15 cellular contexts compared by ENCODE assay signal in the genomic region with DNA sequence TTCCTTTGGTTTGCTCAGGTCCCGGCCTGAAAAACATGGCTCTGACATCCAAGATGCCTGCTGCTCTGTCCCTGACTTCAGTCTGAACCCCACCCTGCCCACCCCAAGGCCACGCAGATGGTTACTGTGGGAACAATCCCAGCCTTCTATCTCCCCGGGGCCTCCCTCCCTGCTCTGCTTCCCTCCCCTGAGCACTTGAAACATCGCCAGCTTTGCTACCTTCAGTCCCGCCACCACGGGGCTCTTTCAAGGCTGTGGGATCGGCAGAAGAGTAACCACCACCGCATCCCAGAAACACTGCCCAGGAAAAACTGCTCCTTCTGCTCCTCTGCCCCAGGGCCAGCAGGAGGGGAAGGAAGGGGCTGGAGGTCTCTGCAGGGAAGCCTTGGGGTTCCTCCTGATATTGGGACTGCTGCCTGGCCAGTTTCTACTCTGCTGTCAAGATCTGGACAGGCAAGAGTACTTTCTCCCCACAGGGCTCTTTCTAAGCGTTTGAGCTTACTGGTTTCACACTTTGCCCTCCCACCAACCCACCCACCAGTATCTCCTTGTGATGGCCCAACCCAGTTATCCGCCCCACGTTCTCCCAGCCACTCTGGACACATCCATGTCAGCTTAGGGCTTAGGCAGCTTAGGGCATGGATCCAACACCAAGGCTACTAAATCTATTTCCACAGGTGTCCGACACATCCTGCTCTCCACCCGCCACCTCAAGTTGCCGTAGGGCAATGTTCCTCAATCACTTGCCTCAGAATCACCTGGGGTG. TPM values are rescaled to one million over a fixed set of nuclear protein-coding genes. Genes with fewer than 3 reads are reported as not detected.
DNase-seq lines count a peak whose midpoint lies in the region; ATAC-seq and TF ChIP-seq lines count a peak whose summit lies in the region.
"Had no signal": no experiment of that assay in that cellular context is flagged by ENCODE, and none has a peak within 500 bp of the region (broad histone marks: within the 10 kb centered on the region; RNA-seq: fewer than 3 reads in every experiment).

No MANE protein-coding gene starts in this region.

- peak; percentile 1 for ATAC-seq in left lobe of liver
- ATAC-seq: GM12878 had no signal

- TF ChIP-seq CTCF in WERI-Rb-1 (IDR thresholded peaks at IDR 0.05; ENCODE audit: low read depth, low read length) (no peak), osteoblast (IDR thresholded peaks at IDR 0.05; ENCODE audit: extremely low read depth, low read depth, low read length) (no peak)

- H3K4me3 ChIP-seq in WERI-Rb-1 (ENCODE audit: low read depth, low read length) (no peak overlapping the region), osteoblast (ENCODE audit: insufficient read depth, low read length) (no peak overlapping the region)
- H3K4me3 ChIP-seq: GM12878 had no signal

- H3K27ac ChIP-seq in WERI-Rb-1: no peak overlapping the region
- H3K27ac ChIP-seq in osteoblast (ENCODE audit: low read depth, low read length): no peak overlapping the region
- H3K27ac ChIP-seq: C4-2B had no signal

- H3K36me3 ChIP-seq in WERI-Rb-1: peaks cover 48% of the 10 kb centered on the region
- no peaks in the 10 kb centered on the region for H3K36me3 ChIP-seq in osteoblast (ENCODE audit: insufficient read depth, low read length)

- H3K27me3 ChIP-seq in WERI-Rb-1 (ENCODE audit: insufficient read depth, low read depth, severe bottlenecking) (no peaks in the 10 kb centered on the region), osteoblast (ENCODE audit: insufficient read depth, low read length) (peaks cover 29% of the 10 kb centered on the region)

- H2AFZ ChIP-seq in osteoblast (ENCODE audit: low read length): no peak overlapping the region

- H3K79me2 ChIP-seq in osteoblast (ENCODE audit: insufficient read depth, low read length): no peaks in the 10 kb centered on the region

- H3K4me2 ChIP-seq in osteoblast (ENCODE audit: insufficient read depth, low read length): no peak overlapping the region

- H4K20me1 ChIP-seq in osteoblast (ENCODE audit: insufficient read depth, low read length): no peaks in the 10 kb centered on the region

- H3K9me3 ChIP-seq in WERI-Rb-1 (ENCODE audit: severe bottlenecking) (peaks cover 3% of the 10 kb centered on the region), osteoblast (ENCODE audit: low read depth, low read length) (no peaks in the 10 kb centered on the region)
- H3K9me3 ChIP-seq: Caco-2 had no signal

- H3K4me1 ChIP-seq in osteoblast (ENCODE audit: insufficient read depth, low read length): no peaks in the 10 kb centered on the region

- DNase-seq in WERI-Rb-1: peak; percentile 91
- DNase-seq in left lobe of liver (ENCODE audit: low spot score): peak; percentile 68
- DNase-seq in osteoblast (ENCODE audit: insufficient read length, low spot score, missing footprints): peak; percentile 8
- DNase-seq in EL: no peak
- DNase-seq in middle frontal gyrus (ENCODE audit: extremely low spot score, low spot score): no peak
- DNase-seq in NCI-H2196 treated with DMSO at 0.1 percent for 48 hours (lab: John Stamatoyannopoulos, UW; ENCODE audit: unreplicated experiment): no peak
- DNase-seq: AML-193; Caco-2; CD4-positive, alpha-beta T cell; DMS79 treated with DMSO at 0.1 percent for 48 hours; GOT3; H7 had no signal

RNA-seq across cellular contexts. Expression of gene ETNK2, which starts 8.4 kb away (rescaled TPM):
- total RNA-seq in left lobe of liver (213 TPM), osteoblast (0.72 and 1.2 TPM in 2 replicates)
- total RNA-seq: GM12878 had no signal

RNA-seq across cellular contexts. Expression of gene REN, which starts 22.7 kb away (rescaled TPM):
- total RNA-seq in left lobe of liver (0.20 TPM), osteoblast (not detected in 2 replicates)
- total RNA-seq: Caco-2; CD4-positive, alpha-beta T cell; G401; GM12878; H7 had no signal

RNA-seq across cellular contexts. Expression of gene KISS1, which starts 52.8 kb away (rescaled TPM):
- total RNA-seq in left lobe of liver (0.63 TPM), osteoblast (not detected in 2 replicates)
- total RNA-seq: CD4-positive, alpha-beta T cell; G401; GM12878; H7 had no signal

Comparison
In these comparisons a context has a peak if more than half of its experiments do, and no peak if none do; other contexts are left out.
1. DNase-seq: peak in WERI-Rb-1 (single experiment), left lobe of liver (single experiment) and osteoblast (single experiment); none in EL (single experiment), middle frontal gyrus (single experiment) and NCI-H2196 treated with DMSO at 0.1 percent for 48 hours (single experiment).
2. RNA of gene ETNK2, which starts 8.4 kb away (total RNA-seq): 213 TPM in left lobe of liver (single experiment); 0.72 to 1.2 TPM in osteoblast; every median in the first group is over 10 times any median in the second.